8 cellular contexts compared by ENCODE assay signal in the genomic region with DNA sequence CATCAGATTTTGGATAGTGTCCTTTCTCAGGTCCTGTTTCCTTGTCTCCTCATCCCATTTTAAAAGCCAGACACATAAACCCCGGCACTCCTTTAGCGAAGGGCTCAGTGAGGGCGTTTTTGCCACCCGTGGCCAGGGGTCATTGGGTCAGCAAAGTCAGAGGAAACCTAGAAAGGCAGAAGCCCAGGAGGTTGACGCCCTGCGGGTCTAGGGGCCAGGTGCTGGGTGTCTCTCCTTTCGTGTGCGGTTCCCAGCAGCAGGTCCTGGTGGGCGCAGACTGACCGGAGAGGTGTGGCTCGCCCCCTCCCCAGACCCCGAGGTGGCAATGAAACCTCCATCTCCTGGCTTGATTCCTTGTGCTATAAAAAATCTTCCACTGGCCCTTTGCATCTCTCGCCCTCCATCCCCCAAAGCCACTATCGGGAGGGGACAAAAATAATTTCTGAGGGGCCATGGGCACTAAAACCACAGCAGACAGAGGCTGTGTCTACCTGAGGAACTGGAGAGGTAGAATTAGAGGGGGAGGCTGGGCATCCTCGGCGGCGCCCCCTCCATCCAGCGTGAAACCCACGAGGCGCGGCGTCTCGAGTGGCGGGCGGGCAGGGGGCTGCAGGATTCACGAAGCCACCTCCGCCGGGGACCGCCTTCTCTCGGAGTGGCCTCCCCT. TPM values are rescaled to one million over a fixed set of nuclear protein-coding genes. Genes with fewer than 3 reads are reported as not detected.
DNase-seq lines count a peak whose midpoint lies in the region; ATAC-seq, FAIRE-seq and TF ChIP-seq lines count a peak whose summit lies in the region.

No MANE protein-coding gene starts in this region.

- H3K27ac Mint-ChIP-seq in CD14-positive monocyte, result peak overlapping the region in 5 of 7 donors; percentile 35 to 92 (median 75)

- peaks cover 7% of the 10 kb centered on the region for H3K36me3 ChIP-seq in brain microvascular endothelial cell (replicated peaks)

- H3K9me3 Mint-ChIP-seq in CD14-positive monocyte, result peaks cover 0 to 4% (median 0%) of the 10 kb centered on the region in 7 donors

- intact Hi-C loops in CD14-positive monocyte (cut with micrococcal nuclease), result loop anchor here (5.0 to 10.0 kb wide), 2 partner anchors 331 to 334 kb away; a partner anchor contains a TSS
- intact Hi-C loops in left colon (cut with DNase I, micrococcal nuclease), result loop anchor here in 1 of 2 donors (10.0 kb wide), 1 partner anchor 366 kb away; no protein-coding TSS in a partner anchor

- H3K27ac ChIP-seq in brain microvascular endothelial cell (peak overlapping the region; percentile 99), temporal lobe (ENCODE audit: low read depth, low read length) (peak overlapping the region; percentile 80)

- ATAC-seq in left colon, result no peak
- no peak for ATAC-seq in GM18520 (IDR thresholded peaks at IDR 0.05; ENCODE audit: unreplicated experiment)

- H3K27me3 ChIP-seq in brain microvascular endothelial cell (replicated peaks), result no peaks in the 10 kb centered on the region

- in situ Hi-C loops in KBM-7 (cut with MboI; ENCODE audit: low pct_unique_long_range_greater_than_20kb, low sequenced_read_pairs), result no loop called here
- in situ Hi-C loops in brain microvascular endothelial cell (cut with HindIII; ENCODE audit: low pct_ligation_motif_present, low sequenced_read_pairs), result no loop called here

- TF ChIP-seq CTCF in CD14-positive monocyte (IDR thresholded peaks at IDR 0.05) (no peak), brain microvascular endothelial cell (IDR thresholded peaks at IDR 0.05; ENCODE audit: low read depth, low read length, missing control alignments) (no peak)

- H3K27me3 Mint-ChIP-seq in CD14-positive monocyte (ENCODE audit: low read depth in 3 of 3), result peaks cover 21 to 30% (median 29%) of the 10 kb centered on the region in 3 donors

- peaks cover 23% of the 10 kb centered on the region for H3K4me1 Mint-ChIP-seq in CD14-positive monocyte

- H3K36me3 Mint-ChIP-seq in CD14-positive monocyte, result no peaks in the 10 kb centered on the region

- no peak for TF ChIP-seq POLR2A in GM12892 (IDR thresholded peaks at IDR 0.05; ENCODE audit: low read depth, low read length)

- DNase-seq in CD14-positive monocyte (ENCODE audit: low spot score) (no peak), KBM-7 (peak; percentile 3), brain microvascular endothelial cell (no peak), left colon (peak; percentile 22 to 30), NCI-H2107 treated with DMSO at 0.1 percent for 48 hours (lab: John Stamatoyannopoulos, UW; ENCODE audit: unreplicated experiment) (no peak), GM12892 (ENCODE audit: insufficient read length) (no peak)

- peak overlapping the region; percentile 85 for H3K4me3 ChIP-seq in brain microvascular endothelial cell (ENCODE audit: low read depth, low read length)

- no peak for FAIRE-seq in GM12892 (lab: Jason Lieb, UNC)

- peak overlapping the region; percentile 87 to 90 for H3K4me3 Mint-ChIP-seq in CD14-positive monocyte

RNA-seq across cellular contexts. Expression of a gene that starts 0.9 kb away (rescaled TPM):
- under 1 TPM; 0.12 to 0.25 TPM for polyA plus RNA-seq in CD14-positive monocyte
- 10 to 100 TPM in 1 of 2 donors, 1 to 10 TPM in 1; 4.2 to 12.1 TPM for total RNA-seq in left colon
- 10.1 TPM for total RNA-seq in temporal lobe
- polyA plus RNA-seq in GM12892 (2012; ENCODE audit: missing spikeins), result 1.3 TPM

Comparison
In these comparisons a context has a peak if more than half of its experiments do, and no peak if none do; other contexts are left out.
1. DNase-seq: peak in KBM-7 (single experiment) and left colon (2 of 2); none in CD14-positive monocyte (single experiment), brain microvascular endothelial cell (single experiment), NCI-H2107 treated with DMSO at 0.1 percent for 48 hours (single experiment) and GM12892 (single experiment).